In the genomic region with DNA sequence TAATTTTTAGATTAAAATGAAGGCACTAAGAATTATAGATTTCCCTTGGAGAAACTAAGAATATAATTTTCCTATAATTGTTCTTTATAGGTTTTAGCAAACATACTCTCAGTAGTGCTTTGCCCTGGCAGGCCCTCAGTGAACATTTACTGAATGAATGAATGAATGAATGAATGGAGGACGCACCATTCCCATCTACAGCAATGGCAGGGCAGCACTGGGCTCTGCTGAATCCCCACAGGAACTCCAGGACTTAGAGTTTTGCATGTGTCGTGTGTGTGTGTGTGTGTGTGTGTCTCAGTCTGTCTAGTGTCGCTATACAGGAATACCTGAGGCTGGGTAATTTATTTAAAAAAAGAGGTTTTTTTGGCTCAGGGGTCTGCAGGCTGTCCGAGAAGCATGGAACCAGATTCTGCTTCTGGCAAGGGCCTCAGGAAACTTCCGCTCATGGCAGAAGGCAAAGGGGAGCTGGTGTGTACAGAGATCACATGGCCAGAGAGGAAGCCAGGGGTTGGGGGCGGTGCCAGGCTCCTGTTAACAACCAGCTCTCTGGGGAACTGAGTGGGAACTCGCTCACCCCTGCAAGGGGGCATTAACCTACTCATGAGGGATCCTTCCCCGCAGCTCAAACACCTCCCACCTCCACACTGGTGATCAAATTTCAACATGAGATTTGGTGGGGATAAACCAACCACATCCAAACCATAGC, we compare ENCODE assay signal across 15 cellular contexts. TPM values are rescaled to one million over a fixed set of nuclear protein-coding genes. Genes with fewer than 3 reads are reported as not detected.
DNase-seq lines count a peak whose midpoint lies in the region; ATAC-seq and TF ChIP-seq lines count a peak whose summit lies in the region.
"Had no signal": no experiment of that assay in that cellular context is flagged by ENCODE, and none has a peak within 500 bp of the region (broad histone marks: within the 10 kb centered on the region; RNA-seq: fewer than 3 reads in every experiment).

No MANE protein-coding gene starts in this region.

- POLR2A ChIA-PET in activated CD8-positive, alpha-beta T cell treated with anti-CD3 and anti-CD28 coated beads for 36 hours (lab: Charles Lee), result no interaction called here
- POLR2A ChIA-PET in activated CD8-positive, alpha-beta T cell treated with anti-CD3 and anti-CD28 coated beads, Interleukin-2, amount 10 ng/mL, durations not matched to agents 7 days and 5 days (lab: Charles Lee), result no interaction called here
- POLR2A ChIA-PET in WTC11 (lab: Charles Lee), result interaction anchor here (0.7 kb wide), 1 partner anchor 14 kb away, joined by 3 read pairs; no protein-coding TSS in a partner anchor
- POLR2A ChIA-PET in naive thymus-derived CD4-positive, alpha-beta T cell (lab: Charles Lee), result interaction anchor here (0.7 to 14.0 kb wide), 6 partner anchors 18 to 73 kb away, joined by 3 to 213 read pairs (median 4); a partner anchor contains a TSS
- POLR2A ChIA-PET in RWPE1 (lab: Yijun Ruan, JAX; ENCODE audit: low non-redundant PET), result no interaction called here

- no peak overlapping the region for H3K4me3 Mint-ChIP-seq in activated CD8-positive, alpha-beta T cell treated with anti-CD3 and anti-CD28 coated beads for 36 hours
- H3K4me3 Mint-ChIP-seq in activated CD8-positive, alpha-beta T cell treated with anti-CD3 and anti-CD28 coated beads, Interleukin-2, amount 10 ng/mL, durations not matched to agents 7 days and 5 days, result no peak overlapping the region
- H3K4me3 Mint-ChIP-seq in WTC11, result no peak overlapping the region
- H3K4me3 Mint-ChIP-seq in naive thymus-derived CD4-positive, alpha-beta T cell, result peak overlapping the region in 9 of 10 donors; percentile 6 to 74 (median 54)
- H3K4me3 Mint-ChIP-seq: dendritic cell treated with granulocyte-macrophage colony-stimulating factor and Interleukin-4, amounts not matched to agents 40 ng/mL and 50 ng/mL, for 4 days had no signal

- CTCF ChIA-PET in activated CD8-positive, alpha-beta T cell treated with anti-CD3 and anti-CD28 coated beads for 36 hours (lab: Charles Lee), result interaction anchor here (1.3 kb wide), 1 partner anchor 63 kb away, joined by 3 read pairs; a partner anchor contains a TSS
- CTCF ChIA-PET in activated CD8-positive, alpha-beta T cell treated with anti-CD3 and anti-CD28 coated beads, Interleukin-2, amount 10 ng/mL, durations not matched to agents 7 days and 5 days (lab: Charles Lee), result interaction anchor here (1.0 to 2.2 kb wide), 2 partner anchors 15 to 16 kb away, joined by 3 to 5 read pairs; no protein-coding TSS in a partner anchor
- CTCF ChIA-PET in WTC11 (lab: Charles Lee), result interaction anchor here (0.6 to 1.7 kb wide), 4 partner anchors 9 to 206 kb away, joined by 3 to 6 read pairs (median 3); no protein-coding TSS in a partner anchor
- CTCF ChIA-PET in naive thymus-derived CD4-positive, alpha-beta T cell (lab: Charles Lee), result interaction anchor here (0.8 to 5.1 kb wide), 2 partner anchors 53 to 500 kb away, joined by 5 to 39 read pairs; no protein-coding TSS in a partner anchor
- CTCF ChIA-PET in RWPE1 (lab: Yijun Ruan, JAX), result no interaction called here

- H3K27ac Mint-ChIP-seq in activated CD8-positive, alpha-beta T cell treated with anti-CD3 and anti-CD28 coated beads for 36 hours, result no peak overlapping the region
- no peak overlapping the region for H3K27ac Mint-ChIP-seq in activated CD8-positive, alpha-beta T cell treated with anti-CD3 and anti-CD28 coated beads, Interleukin-2, amount 10 ng/mL, durations not matched to agents 7 days and 5 days
- H3K27ac Mint-ChIP-seq in WTC11, result no peak overlapping the region; the same call in 1 of the 2 replicates
- peak overlapping the region; percentile 41 to 97 (median 85) for H3K27ac Mint-ChIP-seq in naive thymus-derived CD4-positive, alpha-beta T cell
- H3K27ac Mint-ChIP-seq: dendritic cell treated with granulocyte-macrophage colony-stimulating factor and Interleukin-4, amounts not matched to agents 40 ng/mL and 50 ng/mL, for 4 days had no signal

- H3K9me3 ChIP-seq in naive thymus-derived CD4-positive, alpha-beta T cell (ENCODE audit: control insufficient read depth in 2 of 3, low read length in 3 of 3), result no peaks in the 10 kb centered on the region
- no peaks in the 10 kb centered on the region for H3K9me3 ChIP-seq in HAP-1
- H3K9me3 ChIP-seq: psoas muscle, stomach had no signal

- H3K4me3 ChIP-seq in naive thymus-derived CD4-positive, alpha-beta T cell (ENCODE audit: low read length), result no peak overlapping the region
- H3K4me3 ChIP-seq in HAP-1, result no peak overlapping the region
- H3K4me3 ChIP-seq: psoas muscle, stomach had no signal

- H3K4me1 ChIP-seq in naive thymus-derived CD4-positive, alpha-beta T cell (ENCODE audit: control insufficient read depth in 2 of 2, insufficient read depth in 2 of 2, low read length in 2 of 2), result peaks cover 0 to 16% of the 10 kb centered on the region in 2 donors
- no peaks in the 10 kb centered on the region for H3K4me1 ChIP-seq in HAP-1
- H3K4me1 ChIP-seq: psoas muscle had no signal

- peaks cover 12 to 73% (median 30%) of the 10 kb centered on the region in 3 experiments for H3K36me3 ChIP-seq in naive thymus-derived CD4-positive, alpha-beta T cell (ENCODE audit: control insufficient read depth in 2 of 3, insufficient read depth in 3 of 3, low read length in 3 of 3)
- peaks cover 24% of the 10 kb centered on the region for H3K36me3 ChIP-seq in HAP-1 (replicated peaks)

- no peaks in the 10 kb centered on the region for H3K27me3 ChIP-seq in naive thymus-derived CD4-positive, alpha-beta T cell (ENCODE audit: control insufficient read depth in 2 of 2, insufficient read depth in 2 of 2, low read length in 2 of 2)
- H3K27me3 ChIP-seq in HAP-1 (ENCODE audit: low read depth), result no peaks in the 10 kb centered on the region
- H3K27me3 ChIP-seq: stomach had no signal

- no peaks in the 10 kb centered on the region for H3K9me3 Mint-ChIP-seq in activated CD8-positive, alpha-beta T cell treated with anti-CD3 and anti-CD28 coated beads for 36 hours
- H3K9me3 Mint-ChIP-seq in activated CD8-positive, alpha-beta T cell treated with anti-CD3 and anti-CD28 coated beads, Interleukin-2, amount 10 ng/mL, durations not matched to agents 7 days and 5 days (ENCODE audit: insufficient read depth), result no peaks in the 10 kb centered on the region
- no peaks in the 10 kb centered on the region for H3K9me3 Mint-ChIP-seq in WTC11
- peaks cover 0 to 1% (median 0%) of the 10 kb centered on the region in 11 donors for H3K9me3 Mint-ChIP-seq in naive thymus-derived CD4-positive, alpha-beta T cell
- H3K9me3 Mint-ChIP-seq: dendritic cell treated with granulocyte-macrophage colony-stimulating factor and Interleukin-4, amounts not matched to agents 40 ng/mL and 50 ng/mL, for 4 days had no signal

- H3K27me3 Mint-ChIP-seq in activated CD8-positive, alpha-beta T cell treated with anti-CD3 and anti-CD28 coated beads for 36 hours, result no peaks in the 10 kb centered on the region
- H3K27me3 Mint-ChIP-seq in activated CD8-positive, alpha-beta T cell treated with anti-CD3 and anti-CD28 coated beads, Interleukin-2, amount 10 ng/mL, durations not matched to agents 7 days and 5 days (ENCODE audit: low read depth), result no peaks in the 10 kb centered on the region
- no peaks in the 10 kb centered on the region for H3K27me3 Mint-ChIP-seq in WTC11 (ENCODE audit: low read depth)
- H3K27me3 Mint-ChIP-seq in naive thymus-derived CD4-positive, alpha-beta T cell, result no peaks in the 10 kb centered on the region
- H3K27me3 Mint-ChIP-seq: dendritic cell treated with granulocyte-macrophage colony-stimulating factor and Interleukin-4, amounts not matched to agents 40 ng/mL and 50 ng/mL, for 4 days had no signal

- TF ChIP-seq CTCF in activated CD8-positive, alpha-beta T cell treated with anti-CD3 and anti-CD28 coated beads for 36 hours (IDR thresholded peaks at IDR 0.05), result no peak
- TF ChIP-seq CTCF in WTC11 (IDR thresholded peaks at IDR 0.05), result no peak
- TF ChIP-seq CTCF in RWPE1 (conservative IDR thresholded peaks at IDR 0.05; ENCODE audit: low read depth), result no peak

- H3K4me1 Mint-ChIP-seq in activated CD8-positive, alpha-beta T cell treated with anti-CD3 and anti-CD28 coated beads for 36 hours (ENCODE audit: low read depth), result peaks cover 24% of the 10 kb centered on the region
- peaks cover 6% of the 10 kb centered on the region for H3K4me1 Mint-ChIP-seq in activated CD8-positive, alpha-beta T cell treated with anti-CD3 and anti-CD28 coated beads, Interleukin-2, amount 10 ng/mL, durations not matched to agents 7 days and 5 days (ENCODE audit: low read depth)
- peaks cover 9% of the 10 kb centered on the region for H3K4me1 Mint-ChIP-seq in WTC11
- peaks cover 21 to 60% (median 32%) of the 10 kb centered on the region in 7 donors for H3K4me1 Mint-ChIP-seq in naive thymus-derived CD4-positive, alpha-beta T cell

- peak overlapping the region; percentile 54 for H3K27ac ChIP-seq in naive thymus-derived CD4-positive, alpha-beta T cell (ENCODE audit: low read depth, low read length)
- no peak overlapping the region for H3K27ac ChIP-seq in RWPE1
- H3K27ac ChIP-seq: psoas muscle, stomach had no signal

- H3K36me3 Mint-ChIP-seq in activated CD8-positive, alpha-beta T cell treated with anti-CD3 and anti-CD28 coated beads for 36 hours (ENCODE audit: low read depth), result peaks cover 37% of the 10 kb centered on the region
- H3K36me3 Mint-ChIP-seq in activated CD8-positive, alpha-beta T cell treated with anti-CD3 and anti-CD28 coated beads, Interleukin-2, amount 10 ng/mL, durations not matched to agents 7 days and 5 days (ENCODE audit: low read depth), result peaks cover 35% of the 10 kb centered on the region
- H3K36me3 Mint-ChIP-seq in WTC11, result peaks cover 23% of the 10 kb centered on the region
- peaks cover 17 to 47% (median 31%) of the 10 kb centered on the region in 5 donors for H3K36me3 Mint-ChIP-seq in naive thymus-derived CD4-positive, alpha-beta T cell

- intact Hi-C loops in activated CD8-positive, alpha-beta T cell treated with anti-CD3 and anti-CD28 coated beads for 36 hours (cut with micrococcal nuclease), result no loop called here
- intact Hi-C loops in naive thymus-derived CD4-positive, alpha-beta T cell (cut with micrococcal nuclease), result loop anchor here in 1 of 2 donors (1.0 to 5.0 kb wide), 2 partner anchors 15 to 51 kb away; no protein-coding TSS in a partner anchor

- DNase-seq in activated CD8-positive, alpha-beta T cell treated with anti-CD3 and anti-CD28 coated beads for 36 hours, result peak; percentile 20
- DNase-seq in activated CD8-positive, alpha-beta T cell treated with anti-CD3 and anti-CD28 coated beads, Interleukin-2, amount 10 ng/mL, durations not matched to agents 7 days and 5 days, result no peak
- DNase-seq in WTC11 (ENCODE audit: low spot score) (no peak), RWPE1 (ENCODE audit: low spot score) (no peak), HAP-1 (ENCODE audit: low spot score in 2 of 2) (no peak)
- peak in 4 of 9 donors; percentile 22 to 56 (median 27) for DNase-seq in naive thymus-derived CD4-positive, alpha-beta T cell
- DNase-seq: anterior cingulate cortex; IMR-90; NCI-H187; psoas muscle; stimulated activated CD4-positive, alpha-beta T cell treated with anti-CD3 and anti-CD28 coated beads, Interleukin-2, amount 100 ng/mL, for 48 hours; stomach had no signal

- no peak for ATAC-seq in activated CD8-positive, alpha-beta T cell treated with anti-CD3 and anti-CD28 coated beads for 36 hours
- no peak for ATAC-seq in activated CD8-positive, alpha-beta T cell treated with anti-CD3 and anti-CD28 coated beads, Interleukin-2, amount 10 ng/mL, durations not matched to agents 7 days and 5 days
- ATAC-seq in GM21576 (IDR thresholded peaks at IDR 0.05; ENCODE audit: unreplicated experiment) (peak; percentile 43), WTC11 (peak; percentile 73), HG03565 (IDR thresholded peaks at IDR 0.05; ENCODE audit: unreplicated experiment) (no peak)
- ATAC-seq in naive thymus-derived CD4-positive, alpha-beta T cell, result peak; percentile 44
- ATAC-seq: psoas muscle had no signal

- in situ Hi-C loops in HAP-1 (cut with MboI; ENCODE audit: low sequenced_read_pairs), result no loop called here

RNA-seq across cellular contexts. Expression of a gene that starts 20.1 kb away (rescaled TPM):
- 10 to 100 TPM; 69.2 to 70.2 TPM for total RNA-seq in activated CD8-positive, alpha-beta T cell treated with anti-CD3 and anti-CD28 coated beads for 36 hours
- total RNA-seq in activated CD8-positive, alpha-beta T cell treated with anti-CD3 and anti-CD28 coated beads, Interleukin-2, amount 10 ng/mL, durations not matched to agents 7 days and 5 days, result 10 to 100 TPM; 46.9 to 48.7 TPM
- total RNA-seq in WTC11 (2021), result 35.6 to 44.3 TPM (median 41.9 TPM) in 3 replicates
- 100 to 1,000 TPM; 147 to 332 (median 264) TPM for total RNA-seq in naive thymus-derived CD4-positive, alpha-beta T cell
- polyA plus RNA-seq in naive thymus-derived CD4-positive, alpha-beta T cell, result 100 to 1,000 TPM; 521 to 683 TPM

Comparison
In these comparisons a context has a peak if more than half of its experiments do, and no peak if none do; other contexts are left out.
1. ATAC-seq: peak in GM21576 (single experiment), WTC11 (single experiment) and naive thymus-derived CD4-positive, alpha-beta T cell (single experiment); none in activated CD8-positive, alpha-beta T cell treated with anti-CD3 and anti-CD28 coated beads for 36 hours (single experiment), activated CD8-positive, alpha-beta T cell treated with anti-CD3 and anti-CD28 coated beads, Interleukin-2, amount 10 ng/mL, durations not matched to agents 7 days and 5 days (single experiment) and HG03565 (single experiment).
2. H3K27ac Mint-ChIP-seq: peak in naive thymus-derived CD4-positive, alpha-beta T cell (9 of 9); none in activated CD8-positive, alpha-beta T cell treated with anti-CD3 and anti-CD28 coated beads for 36 hours (single experiment), activated CD8-positive, alpha-beta T cell treated with anti-CD3 and anti-CD28 coated beads, Interleukin-2, amount 10 ng/mL, durations not matched to agents 7 days and 5 days (single experiment) and WTC11 (single experiment).
3. H3K4me3 Mint-ChIP-seq: peak in naive thymus-derived CD4-positive, alpha-beta T cell (9 of 10); none in activated CD8-positive, alpha-beta T cell treated with anti-CD3 and anti-CD28 coated beads for 36 hours (single experiment), activated CD8-positive, alpha-beta T cell treated with anti-CD3 and anti-CD28 coated beads, Interleukin-2, amount 10 ng/mL, durations not matched to agents 7 days and 5 days (single experiment) and WTC11 (single experiment).
4. POLR2A ChIA-PET loops: an anchor here in WTC11 (0.7 kb wide) and naive thymus-derived CD4-positive, alpha-beta T cell (0.7 to 14.0 kb wide); none called in activated CD8-positive, alpha-beta T cell treated with anti-CD3 and anti-CD28 coated beads for 36 hours, activated CD8-positive, alpha-beta T cell treated with anti-CD3 and anti-CD28 coated beads, Interleukin-2, amount 10 ng/mL, durations not matched to agents 7 days and 5 days and RWPE1.